10 cellular contexts compared by ENCODE assay signal in genomic region chr1:42949312-42950145, GRCh38. TPM values are rescaled to one million over a fixed set of nuclear protein-coding genes. Genes with fewer than 3 reads are reported as not detected.
DNase-seq lines count a peak whose midpoint lies in the region; ATAC-seq and TF ChIP-seq lines count a peak whose summit lies in the region.
"Had no signal": no experiment of that assay in that cellular context is flagged by ENCODE, and none has a peak within 500 bp of the region (broad histone marks: within the 10 kb centered on the region; RNA-seq: fewer than 3 reads in every experiment).

No MANE protein-coding gene starts in this region.

- H3K9me3 ChIP-seq in PC-3 (ENCODE audit: low read length): no peaks in the 10 kb centered on the region
- no peaks in the 10 kb centered on the region for H3K9me3 ChIP-seq in breast epithelium
- H3K9me3 ChIP-seq: upper lobe of right lung had no signal

- no peaks in the 10 kb centered on the region for H3K9me3 Mint-ChIP-seq in nephron progenitor cell

- POLR2A ChIA-PET in PC-3 (lab: Charles Lee; ENCODE audit: unreplicated experiment): no interaction called here

- H2AFZ ChIP-seq in PC-3 (ENCODE audit: low read length): no peak overlapping the region

- no peaks in the 10 kb centered on the region for H3F3A ChIP-seq in PC-3 (ENCODE audit: low read length, unreplicated experiment)

- peaks cover 33% of the 10 kb centered on the region for H4K20me1 ChIP-seq in PC-3 (ENCODE audit: low read length)

- H3K27me3 ChIP-seq in PC-3 (ENCODE audit: low read length) (no peaks in the 10 kb centered on the region), breast epithelium (no peaks in the 10 kb centered on the region)
- H3K27me3 ChIP-seq: upper lobe of right lung had no signal

- peak overlapping the region; percentile 62 for H3K4me2 ChIP-seq in PC-3 (ENCODE audit: low read length)

- H3K4me3 Mint-ChIP-seq in nephron progenitor cell: peak overlapping the region; percentile 77

- H3K4me3 ChIP-seq in PC-3 (ENCODE audit: low read length): no peak overlapping the region
- H3K4me3 ChIP-seq in breast epithelium: no peak overlapping the region
- H3K4me3 ChIP-seq: upper lobe of right lung had no signal

- BruUV-seq in PC-3 (replicated peaks; lab: Mats Ljungman, UMichigan): no TSS peak

- H3K27me3 Mint-ChIP-seq in nephron progenitor cell (ENCODE audit: low read depth, poor library complexity): no peaks in the 10 kb centered on the region

- H3K27ac ChIP-seq in PC-3 (ENCODE audit: low read length): peak overlapping the region; percentile 36
- H3K27ac ChIP-seq in breast epithelium: peak overlapping the region; percentile 68 to 90
- H3K27ac ChIP-seq: HL-60, upper lobe of right lung had no signal

- TF ChIP-seq CTCF in PC-3 (conservative IDR thresholded peaks at IDR 0.05; ENCODE audit: low read depth, low read length): no peak
- TF ChIP-seq CTCF in breast epithelium (IDR thresholded peaks at IDR 0.05): no peak
- no peak for TF ChIP-seq CTCF in nephron progenitor cell (IDR thresholded peaks at IDR 0.05)
- no peak for TF ChIP-seq CTCF in GM13976 (IDR thresholded peaks at IDR 0.05; ENCODE audit: borderline replicate concordance, control extremely low read depth, extremely low read depth, insufficient read depth, missing control alignments)

- TF ChIP-seq POLR2A in breast epithelium (IDR thresholded peaks at IDR 0.05): no peak

- CTCF ChIA-PET in PC-3 (lab: Charles Lee): no interaction called here

- in situ Hi-C loops in GM13976 (cut with MboI; ENCODE audit: low sequenced_read_pairs, unreplicated experiment): no loop called here

- H3K9me2 ChIP-seq in PC-3 (replicated peaks; ENCODE audit: low read length): no peaks in the 10 kb centered on the region

- ATAC-seq in PC-3 (no peak), GM21528 (IDR thresholded peaks at IDR 0.05; ENCODE audit: low FRiP score, unreplicated experiment) (no peak)
- ATAC-seq: upper lobe of right lung had no signal

- H3K36me3 Mint-ChIP-seq in nephron progenitor cell (ENCODE audit: low read depth): peaks cover 36% of the 10 kb centered on the region

- no peak overlapping the region for H3K9ac ChIP-seq in PC-3 (ENCODE audit: low read length)

- peaks cover 94% of the 10 kb centered on the region for H3K4me1 Mint-ChIP-seq in nephron progenitor cell

- H3K27ac Mint-ChIP-seq in nephron progenitor cell: peak overlapping the region; percentile 97

- DNase-seq in ELF-1 (ENCODE audit: low read depth, low spot score): peak; percentile 76
- DNase-seq in PC-3: no peak
- DNase-seq in breast epithelium (ENCODE audit: low spot score in 2 of 2): no peak
- no peak for DNase-seq in nephron progenitor cell
- DNase-seq in Ammon's horn (ENCODE audit: low spot score): no peak
- no peak for DNase-seq in GM13976 (ENCODE audit: low spot score)
- no peak for DNase-seq in activated CD4-positive, alpha-beta T cell treated with anti-CD3 and anti-CD28 coated beads, Interleukin-2, amount 50 U/mL, for 48 hours
- DNase-seq: upper lobe of right lung had no signal

- peaks cover 100% of the 10 kb centered on the region for H3K79me2 ChIP-seq in PC-3 (ENCODE audit: low read length)

- H3K4me1 ChIP-seq in PC-3 (ENCODE audit: insufficient read depth, low read length) (peaks cover 74% of the 10 kb centered on the region), breast epithelium (peaks cover 3 to 30% of the 10 kb centered on the region in 2 donors)

- H3K36me3 ChIP-seq in PC-3 (ENCODE audit: low read depth, low read length): peaks cover 44% of the 10 kb centered on the region
- H3K36me3 ChIP-seq in breast epithelium: no peaks in the 10 kb centered on the region
- H3K36me3 ChIP-seq: upper lobe of right lung had no signal

- intact Hi-C loops in PC-3 (cut with micrococcal nuclease) (no loop called here), breast epithelium (cut with DNase I; ENCODE audit: low total_unique reads) (no loop called here)

RNA-seq across cellular contexts. Expression of gene SLC2A1, which starts 9.1 kb away (rescaled TPM):
- total RNA-seq in PC-3 (2014; rRNA removed) (245 and 264 TPM in 2 replicates), breast epithelium (10 to 100 TPM; 29.5 to 78.9 (median 42.1) TPM)
